In genomic region chrX:151419748-151420147, GRCh38 we compare ENCODE assay signal across 28 cellular contexts.
"Had no signal": no experiment of that assay in that cellular context is flagged by ENCODE, and none has a peak within 500 bp of the region (broad histone marks: within the 10 kb centered on the region; RNA-seq: fewer than 3 reads in every experiment).

No MANE protein-coding gene starts in this region.

- H3K9me3 Mint-ChIP-seq: activated CD4-positive, alpha-beta memory T cell treated with anti-CD3 and anti-CD28 coated beads, Interleukin-2, amount 10 ng/mL, durations not matched to agents 7 days and 5 days; activated CD4-positive, alpha-beta T cell treated with anti-CD3 and anti-CD28 coated beads, Interleukin-2, amount 10 ng/mL, durations not matched to agents 7 days and 5 days; activated T-cell treated with anti-CD3 and anti-CD28 coated beads, Interleukin-2, amount 50 U/mL, for 4 hours; activated T-helper 17 cell treated with anti-CD3 and anti-CD28 coated beads, Interleukin-2, amount 50 U/mL, for 72 hours; stimulated activated effector memory CD8-positive, alpha-beta T cell treated with anti-CD3 and anti-CD28 coated beads, Interleukin-12 subunit alpha, Interleukin-12 subunit beta, amount 100 ng/mL, for 72 hours; stimulated activated naive CD8-positive, alpha-beta T cell treated with anti-CD3 and anti-CD28 coated beads, Interleukin-15, amount 100 ng/mL, for 72 hours; T-helper 1 cell treated with Interleukin-12 subunit alpha and Interleukin-12 subunit beta and Interleukin-4 antibody, amounts not matched to agents 30 μg/mL and 1 μg/mL, for 36 hours had no signal

- H3K4me1 ChIP-seq: heart right ventricle, prostate gland, sigmoid colon, upper lobe of right lung had no signal

- FAIRE-seq: small intestine, TTC549 had no signal

- H3K36me3 Mint-ChIP-seq: activated naive CD4-positive, alpha-beta T cell treated with anti-CD3 and anti-CD28 coated beads, Interleukin-2, amount 50 U/mL, for 72 hours; mesothelial cell of epicardium; naive B cell; stimulated activated effector memory CD8-positive, alpha-beta T cell treated with anti-CD3 and anti-CD28 coated beads, Interleukin-12 subunit alpha, Interleukin-12 subunit beta, amount 100 ng/mL, for 72 hours had no signal

- H3K9me3 ChIP-seq: esophagus squamous epithelium, heart right ventricle, ovary, prostate gland, sigmoid colon, upper lobe of right lung had no signal

- H3K4me3 Mint-ChIP-seq: activated CD4-positive, alpha-beta memory T cell treated with anti-CD3 and anti-CD28 coated beads, Interleukin-2, amount 10 ng/mL, durations not matched to agents 7 days and 5 days; activated CD4-positive, alpha-beta T cell treated with anti-CD3 and anti-CD28 coated beads, Interleukin-2, amount 10 ng/mL, durations not matched to agents 7 days and 5 days; activated T-cell treated with anti-CD3 and anti-CD28 coated beads, Interleukin-2, amount 50 U/mL, for 4 hours; activated T-helper 17 cell treated with anti-CD3 and anti-CD28 coated beads, Interleukin-2, amount 50 U/mL, for 72 hours; mesothelial cell of epicardium; naive B cell; nephron progenitor cell; stimulated activated effector memory CD8-positive, alpha-beta T cell treated with anti-CD3 and anti-CD28 coated beads, Interleukin-12 subunit alpha, Interleukin-12 subunit beta, amount 100 ng/mL, for 72 hours; stimulated activated naive CD8-positive, alpha-beta T cell treated with anti-CD3 and anti-CD28 coated beads, Interleukin-15, amount 100 ng/mL, for 72 hours; T-helper 1 cell treated with Interleukin-12 subunit alpha and Interleukin-12 subunit beta and Interleukin-4 antibody, amounts not matched to agents 30 μg/mL and 1 μg/mL, for 36 hours had no signal

- H3K27me3 Mint-ChIP-seq: activated CD4-positive, alpha-beta memory T cell treated with anti-CD3 and anti-CD28 coated beads, Interleukin-2, amount 10 ng/mL, durations not matched to agents 7 days and 5 days; activated CD4-positive, alpha-beta T cell treated with anti-CD3 and anti-CD28 coated beads, Interleukin-2, amount 10 ng/mL, durations not matched to agents 7 days and 5 days; activated T-helper 17 cell treated with anti-CD3 and anti-CD28 coated beads, Interleukin-2, amount 50 U/mL, for 72 hours; naive B cell; stimulated activated naive CD8-positive, alpha-beta T cell treated with anti-CD3 and anti-CD28 coated beads, Interleukin-15, amount 100 ng/mL, for 72 hours had no signal

- H3K36me3 ChIP-seq: esophagus squamous epithelium, heart right ventricle, ovary, prostate gland, sigmoid colon, upper lobe of right lung had no signal

- H3K4me1 Mint-ChIP-seq: activated CD4-positive, alpha-beta memory T cell treated with anti-CD3 and anti-CD28 coated beads, Interleukin-2, amount 10 ng/mL, durations not matched to agents 7 days and 5 days; activated CD4-positive, alpha-beta T cell treated with anti-CD3 and anti-CD28 coated beads, Interleukin-2, amount 10 ng/mL, durations not matched to agents 7 days and 5 days; nephron progenitor cell; stimulated activated effector memory CD8-positive, alpha-beta T cell treated with anti-CD3 and anti-CD28 coated beads, Interleukin-12 subunit alpha, Interleukin-12 subunit beta, amount 100 ng/mL, for 72 hours had no signal

- DNase-seq: activated CD4-positive, alpha-beta memory T cell treated with anti-CD3 and anti-CD28 coated beads, Interleukin-2, amount 10 ng/mL, durations not matched to agents 7 days and 5 days; activated CD4-positive, alpha-beta T cell treated with anti-CD3 and anti-CD28 coated beads, Interleukin-2, amount 10 ng/mL, durations not matched to agents 7 days and 5 days; activated T-cell treated with anti-CD3 and anti-CD28 coated beads, Interleukin-2, amount 50 U/mL, for 4 hours; central memory CD4-positive, alpha-beta T cell; dermis blood vessel endothelial cell; effector CD4-positive, alpha-beta T cell; esophagus squamous epithelium; foreskin melanocyte; heart right ventricle; naive B cell; nephron progenitor cell; ovary; sigmoid colon; small intestine; stimulated activated CD4-positive, alpha-beta T cell treated with anti-CD3 and anti-CD28 coated beads, Interleukin-4, amount 100 ng/mL, for 24 hours; stimulated activated naive CD8-positive, alpha-beta T cell treated with anti-CD3 and anti-CD28 coated beads, Interleukin-15, amount 100 ng/mL, for 72 hours; substantia nigra; T-helper 9 cell; upper lobe of right lung had no signal

- H3K4me3 ChIP-seq: esophagus squamous epithelium, heart right ventricle, ovary, prostate gland, sigmoid colon, upper lobe of right lung had no signal

- H3K27ac Mint-ChIP-seq: activated CD4-positive, alpha-beta memory T cell treated with anti-CD3 and anti-CD28 coated beads, Interleukin-2, amount 10 ng/mL, durations not matched to agents 7 days and 5 days; activated CD4-positive, alpha-beta T cell treated with anti-CD3 and anti-CD28 coated beads, Interleukin-2, amount 10 ng/mL, durations not matched to agents 7 days and 5 days; activated T-helper 17 cell treated with anti-CD3 and anti-CD28 coated beads, Interleukin-2, amount 50 U/mL, for 72 hours; nephron progenitor cell; stimulated activated effector memory CD8-positive, alpha-beta T cell treated with anti-CD3 and anti-CD28 coated beads, Interleukin-12 subunit alpha, Interleukin-12 subunit beta, amount 100 ng/mL, for 72 hours; T-helper 1 cell treated with Interleukin-12 subunit alpha and Interleukin-12 subunit beta and Interleukin-4 antibody, amounts not matched to agents 30 μg/mL and 1 μg/mL, for 36 hours had no signal

- H3K27ac ChIP-seq: epithelial cell of prostate, esophagus squamous epithelium, heart right ventricle, ovary, prostate gland, sigmoid colon, upper lobe of right lung, VCaP had no signal

- H3K27me3 ChIP-seq: esophagus squamous epithelium, heart right ventricle, ovary, sigmoid colon, upper lobe of right lung had no signal
